1 cellular context compared by ENCODE assay signal in the genomic region with DNA sequence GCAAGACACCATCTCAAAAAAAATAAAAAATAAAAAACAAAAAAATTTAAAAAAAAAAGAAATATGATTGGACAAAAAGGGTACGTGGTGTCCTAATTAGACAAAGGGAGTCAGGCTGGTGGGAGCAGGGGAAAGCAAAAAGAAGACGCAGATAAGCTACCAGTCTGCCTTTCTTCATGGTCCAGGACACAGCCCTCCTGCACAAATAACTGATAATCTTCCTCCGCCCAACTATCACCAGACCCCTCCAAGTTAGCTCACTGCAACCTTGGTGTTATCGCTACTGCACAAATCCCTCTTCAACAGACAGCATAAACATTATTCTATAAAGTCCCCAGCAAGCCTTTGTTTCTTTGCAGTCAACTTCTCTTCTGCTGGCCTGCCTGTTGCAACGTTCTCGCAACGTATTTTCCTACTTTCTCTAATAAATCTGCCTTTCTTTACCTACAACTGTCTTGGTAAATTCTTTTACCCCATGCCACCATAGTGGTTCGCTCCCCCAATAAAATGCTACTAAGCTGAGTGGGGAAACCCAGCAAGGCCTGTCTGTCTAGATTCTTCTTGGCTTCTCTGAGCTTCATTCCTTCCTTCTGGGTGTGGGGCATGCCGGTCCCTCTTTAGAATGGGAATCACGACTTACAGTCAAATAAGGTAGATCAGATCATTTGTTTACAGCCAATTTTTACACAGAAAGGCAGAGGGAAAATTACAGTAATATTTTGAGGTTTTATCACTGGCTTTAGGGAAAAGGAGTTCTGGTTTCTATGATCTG.
TF ChIP-seq lines count a peak whose summit lies in the region.

No MANE protein-coding gene starts in this region.

TF ChIP-seq in K562, 482 proteins besides CTCF, POLR2A, EP300 and RAD21 (continues in another document):
- TF ChIP-seq PHF20 (IDR thresholded peaks at IDR 0.05; ENCODE audit: partially characterized antibody) (no peak), ZNF224 (CRISPR knock-in tag; IDR thresholded peaks at IDR 0.05) (no peak), ZNF124 (CRISPR knock-in tag; IDR thresholded peaks at IDR 0.05) (no peak), ZFX (CRISPR knock-in tag; IDR thresholded peaks at IDR 0.05) (peak; percentile 25; the same call in 1 of the 2 replicates), SMARCA5 (IDR thresholded peaks at IDR 0.05) (no peak), THAP7 (CRISPR knock-in tag; IDR thresholded peaks at IDR 0.05) (no peak), NFYB (IDR thresholded peaks at IDR 0.05; ENCODE audit: extremely low read depth, insufficient read length) (no peak), ZNF253 (CRISPR knock-in tag; conservative IDR thresholded peaks at IDR 0.05) (no peak), MYC (IDR thresholded peaks at IDR 0.05; ENCODE audit: low read depth, low read length) (no peak), MYC (CRISPR knock-in tag; IDR thresholded peaks at IDR 0.05; ENCODE audit: borderline replicate concordance, low read depth) (no peak), CREB3 (tag; conservative IDR thresholded peaks at IDR 0.05; ENCODE audit: low read depth) (no peak), NCOA4 (IDR thresholded peaks at IDR 0.05; ENCODE audit: partially characterized antibody) (no peak), ZBED1 (IDR thresholded peaks at IDR 0.05) (no peak), ZNF766 (CRISPR knock-in tag; conservative IDR thresholded peaks at IDR 0.05) (no peak), ETS1 (conservative IDR thresholded peaks at IDR 0.05; ENCODE audit: control insufficient read depth, low read depth, low read length) (no peak), KLF10 (CRISPR knock-in tag; IDR thresholded peaks at IDR 0.05) (no peak), OTX1 (CRISPR knock-in tag; IDR thresholded peaks at IDR 0.05) (no peak), NR2C1 (IDR thresholded peaks at IDR 0.05) (no peak), NR2C1 (tag; IDR thresholded peaks at IDR 0.05) (no peak), SP1 (CRISPR knock-in tag; IDR thresholded peaks at IDR 0.05) (no peak), CBX5 (IDR thresholded peaks at IDR 0.05; ENCODE audit: borderline replicate concordance, low read depth) (no peak), CHD2 (IDR thresholded peaks at IDR 0.05; ENCODE audit: low read depth, low read length) (no peak), HMBOX1 (IDR thresholded peaks at IDR 0.05) (peak; percentile 75), CBX8 (IDR thresholded peaks at IDR 0.05; ENCODE audit: borderline replicate concordance, extremely low read depth, low read depth, low read length, poor library complexity, severe bottlenecking) (no peak), ZNF695 (CRISPR knock-in tag; IDR thresholded peaks at IDR 0.05) (no peak), SMAD4 (CRISPR knock-in tag; conservative IDR thresholded peaks at IDR 0.05) (no peak), CBFA2T3 (IDR thresholded peaks at IDR 0.05) (peak; percentile 75), DMBX1 (CRISPR knock-in tag; IDR thresholded peaks at IDR 0.05; ENCODE audit: borderline replicate concordance) (no peak), CBFA2T2 (conservative IDR thresholded peaks at IDR 0.05) (peak; percentile 55), BCOR (IDR thresholded peaks at IDR 0.05) (no peak), DEAF1 (CRISPR knock-in tag; IDR thresholded peaks at IDR 0.05) (no peak), KDM2B (CRISPR knock-in tag; IDR thresholded peaks at IDR 0.05) (no peak)
- TF ChIP-seq, protein P1, sequence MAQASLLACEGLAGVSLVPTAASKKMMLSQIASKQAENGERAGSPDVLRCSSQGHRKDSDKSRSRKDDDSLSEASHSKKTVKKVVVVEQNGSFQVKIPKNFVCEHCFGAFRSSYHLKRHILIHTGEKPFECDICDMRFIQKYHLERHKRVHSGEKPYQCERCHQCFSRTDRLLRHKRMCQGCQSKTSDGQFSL (CRISPR knock-in tag; IDR thresholded peaks at IDR 0.05), result no peak
- TF ChIP-seq, protein P1 (tag; IDR thresholded peaks at IDR 0.05), result no peak
- TF ChIP-seq, protein P2, sequence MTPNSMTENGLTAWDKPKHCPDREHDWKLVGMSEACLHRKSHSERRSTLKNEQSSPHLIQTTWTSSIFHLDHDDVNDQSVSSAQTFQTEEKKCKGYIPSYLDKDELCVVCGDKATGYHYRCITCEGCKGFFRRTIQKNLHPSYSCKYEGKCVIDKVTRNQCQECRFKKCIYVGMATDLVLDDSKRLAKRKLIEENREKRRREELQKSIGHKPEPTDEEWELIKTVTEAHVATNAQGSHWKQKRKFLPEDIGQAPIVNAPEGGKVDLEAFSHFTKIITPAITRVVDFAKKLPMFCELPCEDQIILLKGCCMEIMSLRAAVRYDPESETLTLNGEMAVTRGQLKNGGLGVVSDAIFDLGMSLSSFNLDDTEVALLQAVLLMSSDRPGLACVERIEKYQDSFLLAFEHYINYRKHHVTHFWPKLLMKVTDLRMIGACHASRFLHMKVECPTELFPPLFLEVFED (CRISPR knock-in tag; conservative IDR thresholded peaks at IDR 0.05), result no peak
- TF ChIP-seq, protein P3, sequence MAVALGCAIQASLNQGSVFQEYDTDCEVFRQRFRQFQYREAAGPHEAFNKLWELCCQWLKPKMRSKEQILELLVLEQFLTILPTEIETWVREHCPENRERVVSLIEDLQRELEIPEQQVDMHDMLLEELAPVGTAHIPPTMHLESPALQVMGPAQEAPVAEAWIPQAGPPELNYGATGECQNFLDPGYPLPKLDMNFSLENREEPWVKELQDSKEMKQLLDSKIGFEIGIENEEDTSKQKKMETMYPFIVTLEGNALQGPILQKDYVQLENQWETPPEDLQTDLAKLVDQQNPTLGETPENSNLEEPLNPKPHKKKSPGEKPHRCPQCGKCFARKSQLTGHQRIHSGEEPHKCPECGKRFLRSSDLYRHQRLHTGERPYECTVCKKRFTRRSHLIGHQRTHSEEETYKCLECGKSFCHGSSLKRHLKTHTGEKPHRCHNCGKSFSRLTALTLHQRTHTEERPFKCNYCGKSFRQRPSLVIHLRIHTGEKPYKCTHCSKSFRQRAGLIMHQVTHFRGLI (CRISPR knock-in tag; IDR thresholded peaks at IDR 0.05), result no peak
- TF ChIP-seq, protein P4, sequence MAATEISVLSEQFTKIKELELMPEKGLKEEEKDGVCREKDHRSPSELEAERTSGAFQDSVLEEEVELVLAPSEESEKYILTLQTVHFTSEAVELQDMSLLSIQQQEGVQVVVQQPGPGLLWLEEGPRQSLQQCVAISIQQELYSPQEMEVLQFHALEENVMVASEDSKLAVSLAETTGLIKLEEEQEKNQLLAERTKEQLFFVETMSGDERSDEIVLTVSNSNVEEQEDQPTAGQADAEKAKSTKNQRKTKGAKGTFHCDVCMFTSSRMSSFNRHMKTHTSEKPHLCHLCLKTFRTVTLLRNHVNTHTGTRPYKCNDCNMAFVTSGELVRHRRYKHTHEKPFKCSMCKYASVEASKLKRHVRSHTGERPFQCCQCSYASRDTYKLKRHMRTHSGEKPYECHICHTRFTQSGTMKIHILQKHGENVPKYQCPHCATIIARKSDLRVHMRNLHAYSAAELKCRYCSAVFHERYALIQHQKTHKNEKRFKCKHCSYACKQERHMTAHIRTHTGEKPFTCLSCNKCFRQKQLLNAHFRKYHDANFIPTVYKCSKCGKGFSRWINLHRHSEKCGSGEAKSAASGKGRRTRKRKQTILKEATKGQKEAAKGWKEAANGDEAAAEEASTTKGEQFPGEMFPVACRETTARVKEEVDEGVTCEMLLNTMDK (IDR thresholded peaks at IDR 0.05; ENCODE audit: borderline replicate concordance, insufficient read depth, low read depth, low read length, poor library complexity, severe bottlenecking), result no peak
- TF ChIP-seq, protein P5, sequence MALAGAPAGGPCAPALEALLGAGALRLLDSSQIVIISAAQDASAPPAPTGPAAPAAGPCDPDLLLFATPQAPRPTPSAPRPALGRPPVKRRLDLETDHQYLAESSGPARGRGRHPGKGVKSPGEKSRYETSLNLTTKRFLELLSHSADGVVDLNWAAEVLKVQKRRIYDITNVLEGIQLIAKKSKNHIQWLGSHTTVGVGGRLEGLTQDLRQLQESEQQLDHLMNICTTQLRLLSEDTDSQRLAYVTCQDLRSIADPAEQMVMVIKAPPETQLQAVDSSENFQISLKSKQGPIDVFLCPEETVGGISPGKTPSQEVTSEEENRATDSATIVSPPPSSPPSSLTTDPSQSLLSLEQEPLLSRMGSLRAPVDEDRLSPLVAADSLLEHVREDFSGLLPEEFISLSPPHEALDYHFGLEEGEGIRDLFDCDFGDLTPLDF (CRISPR knock-in tag; IDR thresholded peaks at IDR 0.05), result no peak
- TF ChIP-seq, protein P6, sequence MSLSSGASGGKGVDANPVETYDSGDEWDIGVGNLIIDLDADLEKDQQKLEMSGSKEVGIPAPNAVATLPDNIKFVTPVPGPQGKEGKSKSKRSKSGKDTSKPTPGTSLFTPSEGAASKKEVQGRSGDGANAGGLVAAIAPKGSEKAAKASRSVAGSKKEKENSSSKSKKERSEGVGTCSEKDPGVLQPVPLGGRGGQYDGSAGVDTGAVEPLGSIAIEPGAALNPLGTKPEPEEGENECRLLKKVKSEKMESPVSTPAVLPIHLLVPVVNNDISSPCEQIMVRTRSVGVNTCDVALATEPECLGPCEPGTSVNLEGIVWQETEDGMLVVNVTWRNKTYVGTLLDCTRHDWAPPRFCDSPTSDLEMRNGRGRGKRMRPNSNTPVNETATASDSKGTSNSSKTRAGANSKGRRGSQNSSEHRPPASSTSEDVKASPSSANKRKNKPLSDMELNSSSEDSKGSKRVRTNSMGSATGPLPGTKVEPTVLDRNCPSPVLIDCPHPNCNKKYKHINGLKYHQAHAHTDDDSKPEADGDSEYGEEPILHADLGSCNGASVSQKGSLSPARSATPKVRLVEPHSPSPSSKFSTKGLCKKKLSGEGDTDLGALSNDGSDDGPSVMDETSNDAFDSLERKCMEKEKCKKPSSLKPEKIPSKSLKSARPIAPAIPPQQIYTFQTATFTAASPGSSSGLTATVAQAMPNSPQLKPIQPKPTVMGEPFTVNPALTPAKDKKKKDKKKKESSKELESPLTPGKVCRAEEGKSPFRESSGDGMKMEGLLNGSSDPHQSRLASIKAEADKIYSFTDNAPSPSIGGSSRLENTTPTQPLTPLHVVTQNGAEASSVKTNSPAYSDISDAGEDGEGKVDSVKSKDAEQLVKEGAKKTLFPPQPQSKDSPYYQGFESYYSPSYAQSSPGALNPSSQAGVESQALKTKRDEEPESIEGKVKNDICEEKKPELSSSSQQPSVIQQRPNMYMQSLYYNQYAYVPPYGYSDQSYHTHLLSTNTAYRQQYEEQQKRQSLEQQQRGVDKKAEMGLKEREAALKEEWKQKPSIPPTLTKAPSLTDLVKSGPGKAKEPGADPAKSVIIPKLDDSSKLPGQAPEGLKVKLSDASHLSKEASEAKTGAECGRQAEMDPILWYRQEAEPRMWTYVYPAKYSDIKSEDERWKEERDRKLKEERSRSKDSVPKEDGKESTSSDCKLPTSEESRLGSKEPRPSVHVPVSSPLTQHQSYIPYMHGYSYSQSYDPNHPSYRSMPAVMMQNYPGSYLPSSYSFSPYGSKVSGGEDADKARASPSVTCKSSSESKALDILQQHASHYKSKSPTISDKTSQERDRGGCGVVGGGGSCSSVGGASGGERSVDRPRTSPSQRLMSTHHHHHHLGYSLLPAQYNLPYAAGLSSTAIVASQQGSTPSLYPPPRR (CRISPR knock-in tag; IDR thresholded peaks at IDR 0.05; ENCODE audit: borderline replicate concordance), result no peak
